Comparison of ENCODE assay signal across 19 cellular contexts in genomic region chr7:94810496-94810895, GRCh38.
"Had no signal": no experiment of that assay in that cellular context is flagged by ENCODE, and none has a peak within 500 bp of the region (broad histone marks: within the 10 kb centered on the region; RNA-seq: fewer than 3 reads in every experiment).

No MANE protein-coding gene starts in this region.

- H3K27me3 ChIP-seq: heart left ventricle, neural progenitor cell, ovary, suprapubic skin, thyroid gland had no signal

- H3K4me3 ChIP-seq: coronary artery, heart left ventricle, neural progenitor cell, ovary, smooth muscle cell, suprapubic skin, thyroid gland had no signal

- H3K27ac ChIP-seq: coronary artery, heart left ventricle, neural progenitor cell, ovary, suprapubic skin, thyroid gland had no signal

- H3K4me1 ChIP-seq: heart left ventricle, neural progenitor cell, suprapubic skin, thyroid gland had no signal

- H3K4me2 ChIP-seq: neural progenitor cell, smooth muscle cell had no signal

- H2AFZ ChIP-seq: neural progenitor cell had no signal

- H3K9ac ChIP-seq: neural progenitor cell had no signal

- ATAC-seq: heart left ventricle; left lobe of liver; natural killer cell treated with Interleukin-12 subunit alpha and Interleukin-12 subunit beta and Interleukin-15 and Interleukin-18, amount 100 ng/mL, for 72 hours; right cardiac atrium; stimulated activated effector memory CD8-positive, alpha-beta T cell treated with anti-CD3 and anti-CD28 coated beads, Interleukin-12 subunit alpha, Interleukin-12 subunit beta, amount 100 ng/mL, for 72 hours; stimulated activated naive CD8-positive, alpha-beta T cell treated with anti-CD3 and anti-CD28 coated beads, Interleukin-15, Interleukin-2, amounts not matched to agents 100 U/mL and 50 U/mL, for 24 hours had no signal

- DNase-seq: effector CD4-positive, alpha-beta T cell; endodermal cell; erythroblast; heart left ventricle; islet precursor cell; nucleus accumbens; ovary; right cardiac atrium; stimulated activated CD4-positive, alpha-beta T cell treated with anti-CD3 and anti-CD28 coated beads, Interleukin-4, amount 100 ng/mL, for 1 hour; stimulated activated CD8-positive, alpha-beta memory T cell treated with anti-CD3 and anti-CD28 coated beads, Interleukin-4, amount 100 ng/mL, for 48 hours; stimulated activated naive CD8-positive, alpha-beta T cell treated with anti-CD3 and anti-CD28 coated beads, Interleukin-15, Interleukin-2, amounts not matched to agents 100 U/mL and 50 U/mL, for 24 hours; thyroid gland had no signal

- H3K9me3 ChIP-seq: ovary, suprapubic skin, thyroid gland had no signal

- H3K36me3 ChIP-seq: heart left ventricle, neural progenitor cell, ovary, suprapubic skin, thyroid gland had no signal
